Comparison of ENCODE assay signal across 21 cellular contexts in the genomic region with DNA sequence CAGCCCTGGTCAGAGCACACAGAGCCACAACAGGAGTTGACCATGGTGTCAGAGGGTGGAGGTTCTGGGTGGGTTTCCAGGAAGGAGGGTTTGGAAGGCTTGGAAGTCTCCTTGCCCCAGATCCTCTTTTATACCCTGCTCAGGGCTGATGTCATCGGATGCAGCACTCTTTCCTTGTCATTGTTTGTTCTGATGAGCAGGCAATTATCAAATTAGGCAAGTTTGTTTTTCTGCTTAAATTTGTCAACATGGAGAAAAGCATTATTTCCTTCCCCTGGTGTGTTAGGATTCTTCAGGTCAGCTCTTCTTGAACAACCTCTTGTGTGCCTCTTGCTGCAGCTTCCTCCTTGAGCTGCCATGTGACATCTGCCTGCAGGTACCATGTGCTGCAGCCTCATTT. TPM values are rescaled to one million over a fixed set of nuclear protein-coding genes. Genes with fewer than 3 reads are reported as not detected.
"Had no signal": no experiment of that assay in that cellular context is flagged by ENCODE, and none has a peak within 500 bp of the region (broad histone marks: within the 10 kb centered on the region; RNA-seq: fewer than 3 reads in every experiment).

A gene (minus strand): TSS at position 101 of the 400 bp plus-strand sequence. CDS start 57 bp downstream, at position 44.

- H3K27ac ChIP-seq: HL-60, SJCRH30 had no signal

- ATAC-seq: Panc1, PC-3, Right ventricle myocardium inferior, SK-N-SH treated with all-trans-retinoic acid at 6 μM for 48 hours had no signal

- H3K4me1 ChIP-seq: SJCRH30 had no signal

- H3K4me3 ChIP-seq: SJCRH30 had no signal

- H3K9me3 ChIP-seq: SJCRH30 had no signal

- H3K36me3 ChIP-seq: SJCRH30 had no signal

- H3K27me3 ChIP-seq: SJCRH30 had no signal

- DNase-seq: Karpas-422, KG1, MM.1S, NCI-H1092 treated with DMSO at 0.1 percent for 48 hours, NCI-H187, NCI-H2029, NCI-H2081 treated with DMSO at 0.1 percent for 48 hours, NCI-H2171 treated with DMSO at 0.1 percent for 48 hours, NCI-H345, NCI-H446 treated with DMSO at 0.1 percent for 48 hours, NCI-H510A treated with DMSO at 0.1 percent for 48 hours, NCI-H526, PC-3, SHP77 treated with DMSO at 0.1 percent for 48 hours had no signal

RNA-seq across cellular contexts. Expression of the gene that starts here (rescaled TPM):
- total RNA-seq: M059J, OCI-LY7, PC-3, Right ventricle myocardium inferior, SJCRH30 had no signal
